Comparison of ENCODE assay signal across 1 cellular context in the genomic region with DNA sequence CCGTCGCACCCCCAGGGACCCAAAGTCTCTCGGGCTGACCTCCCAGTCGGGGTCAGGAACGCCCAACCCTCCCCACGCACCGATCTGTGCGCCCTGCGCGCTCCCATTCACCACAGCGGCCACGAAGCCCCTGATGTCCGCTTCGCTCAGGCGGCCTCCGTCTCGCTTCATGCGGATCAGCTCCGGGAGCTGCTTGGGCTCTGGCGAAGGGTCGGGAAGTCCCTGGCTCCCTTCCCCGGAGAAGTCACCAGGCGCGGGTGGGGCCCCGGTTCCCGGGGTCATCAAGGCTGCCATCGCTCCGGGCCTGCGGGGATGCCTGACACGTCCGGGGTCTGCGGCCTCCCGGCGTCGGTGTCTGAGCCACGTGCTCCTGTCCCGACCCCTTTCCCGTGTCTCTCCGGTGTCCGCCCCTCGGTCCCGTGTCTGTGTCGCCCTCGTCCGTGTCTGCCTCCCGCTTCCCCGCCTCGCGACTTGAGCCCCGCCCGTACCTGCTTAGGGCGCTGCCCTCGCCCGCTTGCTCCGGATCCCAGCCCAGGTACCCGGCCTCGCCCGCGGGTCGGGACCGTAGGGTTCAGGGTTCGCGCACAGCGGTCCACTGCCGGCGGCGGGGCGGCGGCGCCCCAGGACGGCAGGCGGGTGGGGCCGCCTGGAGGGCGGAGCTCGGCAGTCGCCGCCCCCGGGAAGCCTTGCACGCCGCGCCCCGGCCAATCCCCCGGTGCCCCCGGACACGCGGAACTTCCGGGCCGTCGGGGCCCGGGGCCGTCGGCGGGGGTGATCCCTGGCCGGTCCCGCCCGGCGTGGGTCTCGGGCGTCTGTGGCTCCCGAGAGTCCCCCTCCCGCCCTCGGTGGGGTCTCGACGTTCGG.
A peak's percentile ranks its signal among the peaks of the same experiment; 100 is the strongest.
TF ChIP-seq lines count a peak whose summit lies in the region.

A gene with protein sequence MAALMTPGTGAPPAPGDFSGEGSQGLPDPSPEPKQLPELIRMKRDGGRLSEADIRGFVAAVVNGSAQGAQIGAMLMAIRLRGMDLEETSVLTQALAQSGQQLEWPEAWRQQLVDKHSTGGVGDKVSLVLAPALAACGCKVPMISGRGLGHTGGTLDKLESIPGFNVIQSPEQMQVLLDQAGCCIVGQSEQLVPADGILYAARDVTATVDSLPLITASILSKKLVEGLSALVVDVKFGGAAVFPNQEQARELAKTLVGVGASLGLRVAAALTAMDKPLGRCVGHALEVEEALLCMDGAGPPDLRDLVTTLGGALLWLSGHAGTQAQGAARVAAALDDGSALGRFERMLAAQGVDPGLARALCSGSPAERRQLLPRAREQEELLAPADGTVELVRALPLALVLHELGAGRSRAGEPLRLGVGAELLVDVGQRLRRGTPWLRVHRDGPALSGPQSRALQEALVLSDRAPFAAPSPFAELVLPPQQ (minus strand): TSS at position 597 of the 864 bp plus-strand sequence. CDS start 303 bp downstream, at position 294.

TF ChIP-seq in HepG2, 621 proteins besides CTCF, POLR2A, EP300 and RAD21 (continued from another document and continues in another):
- TF ChIP-seq, protein P1, sequence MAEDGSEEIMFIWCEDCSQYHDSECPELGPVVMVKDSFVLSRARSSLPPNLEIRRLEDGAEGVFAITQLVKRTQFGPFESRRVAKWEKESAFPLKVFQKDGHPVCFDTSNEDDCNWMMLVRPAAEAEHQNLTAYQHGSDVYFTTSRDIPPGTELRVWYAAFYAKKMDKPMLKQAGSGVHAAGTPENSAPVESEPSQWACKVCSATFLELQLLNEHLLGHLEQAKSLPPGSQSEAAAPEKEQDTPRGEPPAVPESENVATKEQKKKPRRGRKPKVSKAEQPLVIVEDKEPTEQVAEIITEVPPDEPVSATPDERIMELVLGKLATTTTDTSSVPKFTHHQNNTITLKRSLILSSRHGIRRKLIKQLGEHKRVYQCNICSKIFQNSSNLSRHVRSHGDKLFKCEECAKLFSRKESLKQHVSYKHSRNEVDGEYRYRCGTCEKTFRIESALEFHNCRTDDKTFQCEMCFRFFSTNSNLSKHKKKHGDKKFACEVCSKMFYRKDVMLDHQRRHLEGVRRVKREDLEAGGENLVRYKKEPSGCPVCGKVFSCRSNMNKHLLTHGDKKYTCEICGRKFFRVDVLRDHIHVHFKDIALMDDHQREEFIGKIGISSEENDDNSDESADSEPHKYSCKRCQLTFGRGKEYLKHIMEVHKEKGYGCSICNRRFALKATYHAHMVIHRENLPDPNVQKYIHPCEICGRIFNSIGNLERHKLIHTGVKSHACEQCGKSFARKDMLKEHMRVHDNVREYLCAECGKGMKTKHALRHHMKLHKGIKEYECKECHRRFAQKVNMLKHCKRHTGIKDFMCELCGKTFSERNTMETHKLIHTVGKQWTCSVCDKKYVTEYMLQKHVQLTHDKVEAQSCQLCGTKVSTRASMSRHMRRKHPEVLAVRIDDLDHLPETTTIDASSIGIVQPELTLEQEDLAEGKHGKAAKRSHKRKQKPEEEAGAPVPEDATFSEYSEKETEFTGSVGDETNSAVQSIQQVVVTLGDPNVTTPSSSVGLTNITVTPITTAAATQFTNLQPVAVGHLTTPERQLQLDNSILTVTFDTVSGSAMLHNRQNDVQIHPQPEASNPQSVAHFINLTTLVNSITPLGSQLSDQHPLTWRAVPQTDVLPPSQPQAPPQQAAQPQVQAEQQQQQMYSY (CRISPR knock-in tag; IDR thresholded peaks at IDR 0.05) = no peak
- TF ChIP-seq ZNF225 (CRISPR knock-in tag; IDR thresholded peaks at IDR 0.05) (no peak), GABPA (IDR thresholded peaks at IDR 0.05; ENCODE audit: low read depth, low read length) (no peak), GABPA (CRISPR knock-in tag; IDR thresholded peaks at IDR 0.05; ENCODE audit: low read depth) (no peak), HOXA5 (CRISPR knock-in tag; IDR thresholded peaks at IDR 0.05) (no peak), ZEB1 (IDR thresholded peaks at IDR 0.05; ENCODE audit: insufficient replicate concordance, low read depth) (peak; percentile 8), BORCS8-MEF2B (CRISPR knock-in tag; IDR thresholded peaks at IDR 0.05) (peak; percentile 57; the same call in 1 of the 2 replicates), FOXO1 (CRISPR knock-in tag; IDR thresholded peaks at IDR 0.05) (no peak), ETV6 (CRISPR knock-in tag; conservative IDR thresholded peaks at IDR 0.05) (no peak), CAMTA2 (CRISPR knock-in tag; IDR thresholded peaks at IDR 0.05; ENCODE audit: borderline replicate concordance) (no peak), CCDC6 (CRISPR knock-in tag; IDR thresholded peaks at IDR 0.05) (0 out of 2 replicates have a peak, but pooled peaks have one; percentile 3), ZNF235 (CRISPR knock-in tag; IDR thresholded peaks at IDR 0.05; ENCODE audit: borderline replicate concordance) (peak; percentile 28; the same call in 1 of the 2 replicates), ZNF33A (CRISPR knock-in tag; IDR thresholded peaks at IDR 0.05; ENCODE audit: borderline replicate concordance) (peak; percentile 60; the same call in 1 of the 2 replicates), ZNF850 (CRISPR knock-in tag; conservative IDR thresholded peaks at IDR 0.05) (0 out of 2 replicates have a peak, but pooled peaks have one; percentile 42), ZBTB38 (CRISPR knock-in tag; IDR thresholded peaks at IDR 0.05) (peak; percentile 71), AGO1 (IDR thresholded peaks at IDR 0.05; ENCODE audit: low read depth, low read length, poor library complexity, severe bottlenecking) (peak; percentile 95), AKAP8 (CRISPR knock-in tag; IDR thresholded peaks at IDR 0.05) (peak; percentile 99), TRIM24 (CRISPR knock-in tag; IDR thresholded peaks at IDR 0.05) (0 out of 2 replicates have a peak, but pooled peaks have one; percentile 27), ZFP36 (IDR thresholded peaks at IDR 0.05; ENCODE audit: borderline replicate concordance, low read depth, low read length, partially characterized antibody) (no peak), HOXD1 (CRISPR knock-in tag; IDR thresholded peaks at IDR 0.05) (no peak), HNRNPL (IDR thresholded peaks at IDR 0.05; ENCODE audit: low read depth, low read length) (0 out of 2 replicates have a peak, but pooled peaks have one; percentile 9), HIVEP1 (CRISPR knock-in tag; IDR thresholded peaks at IDR 0.05) (no peak), PITX1 (CRISPR knock-in tag; IDR thresholded peaks at IDR 0.05) (peak; percentile 53), JARID2 (CRISPR knock-in tag; IDR thresholded peaks at IDR 0.05; ENCODE audit: insufficient replicate concordance) (no peak), ZNF296 (CRISPR knock-in tag; conservative IDR thresholded peaks at IDR 0.05) (no peak; the same call in 1 of the 2 replicates), REXO4 (CRISPR knock-in tag; IDR thresholded peaks at IDR 0.05; ENCODE audit: borderline replicate concordance) (0 out of 2 replicates have a peak, but pooled peaks have one; percentile 12), ELF1 (CRISPR knock-in tag; IDR thresholded peaks at IDR 0.05) (no peak), HOXA3 (CRISPR knock-in tag; IDR thresholded peaks at IDR 0.05) (peak; percentile 7; the same call in 1 of the 2 replicates), TEAD3 (CRISPR knock-in tag; optimal IDR thresholded peaks at IDR 0.05; ENCODE audit: borderline replicate concordance) (no peak), FOXJ3 (CRISPR knock-in tag; IDR thresholded peaks at IDR 0.05; ENCODE audit: borderline replicate concordance) (no peak), TMF1 (CRISPR knock-in tag; IDR thresholded peaks at IDR 0.05; ENCODE audit: low read depth) (peak; percentile 5; the same call in 1 of the 2 replicates)
- TF ChIP-seq, protein P2, sequence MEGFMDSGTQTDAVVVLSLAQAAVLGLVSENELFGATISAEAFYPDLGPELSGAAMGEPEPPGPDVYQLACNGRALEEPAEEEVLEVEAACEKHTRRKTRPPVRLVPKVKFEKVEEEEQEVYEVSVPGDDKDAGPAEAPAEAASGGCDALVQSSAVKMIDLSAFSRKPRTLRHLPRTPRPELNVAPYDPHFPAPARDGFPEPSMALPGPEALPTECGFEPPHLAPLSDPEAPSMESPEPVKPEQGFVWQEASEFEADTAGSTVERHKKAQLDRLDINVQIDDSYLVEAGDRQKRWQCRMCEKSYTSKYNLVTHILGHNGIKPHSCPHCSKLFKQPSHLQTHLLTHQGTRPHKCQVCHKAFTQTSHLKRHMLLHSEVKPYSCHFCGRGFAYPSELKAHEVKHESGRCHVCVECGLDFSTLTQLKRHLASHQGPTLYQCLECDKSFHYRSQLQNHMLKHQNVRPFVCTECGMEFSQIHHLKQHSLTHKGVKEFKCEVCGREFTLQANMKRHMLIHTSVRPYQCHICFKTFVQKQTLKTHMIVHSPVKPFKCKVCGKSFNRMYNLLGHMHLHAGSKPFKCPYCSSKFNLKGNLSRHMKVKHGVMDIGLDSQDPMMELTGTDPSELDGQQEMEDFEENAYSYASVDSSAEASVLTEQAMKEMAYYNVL (CRISPR knock-in tag; IDR thresholded peaks at IDR 0.05; ENCODE audit: borderline replicate concordance) = peak; percentile 2
- TF ChIP-seq, protein P3, sequence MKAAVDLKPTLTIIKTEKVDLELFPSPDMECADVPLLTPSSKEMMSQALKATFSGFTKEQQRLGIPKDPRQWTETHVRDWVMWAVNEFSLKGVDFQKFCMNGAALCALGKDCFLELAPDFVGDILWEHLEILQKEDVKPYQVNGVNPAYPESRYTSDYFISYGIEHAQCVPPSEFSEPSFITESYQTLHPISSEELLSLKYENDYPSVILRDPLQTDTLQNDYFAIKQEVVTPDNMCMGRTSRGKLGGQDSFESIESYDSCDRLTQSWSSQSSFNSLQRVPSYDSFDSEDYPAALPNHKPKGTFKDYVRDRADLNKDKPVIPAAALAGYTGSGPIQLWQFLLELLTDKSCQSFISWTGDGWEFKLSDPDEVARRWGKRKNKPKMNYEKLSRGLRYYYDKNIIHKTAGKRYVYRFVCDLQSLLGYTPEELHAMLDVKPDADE (CRISPR knock-in tag; IDR thresholded peaks at IDR 0.05) = no peak; the same call in 1 of the 2 replicates
- TF ChIP-seq, protein P4, sequence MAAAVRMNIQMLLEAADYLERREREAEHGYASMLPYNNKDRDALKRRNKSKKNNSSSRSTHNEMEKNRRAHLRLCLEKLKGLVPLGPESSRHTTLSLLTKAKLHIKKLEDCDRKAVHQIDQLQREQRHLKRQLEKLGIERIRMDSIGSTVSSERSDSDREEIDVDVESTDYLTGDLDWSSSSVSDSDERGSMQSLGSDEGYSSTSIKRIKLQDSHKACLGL (CRISPR knock-in tag; IDR thresholded peaks at IDR 0.05) = no peak; the same call in 1 of the 2 replicates
- TF ChIP-seq, protein P5, sequence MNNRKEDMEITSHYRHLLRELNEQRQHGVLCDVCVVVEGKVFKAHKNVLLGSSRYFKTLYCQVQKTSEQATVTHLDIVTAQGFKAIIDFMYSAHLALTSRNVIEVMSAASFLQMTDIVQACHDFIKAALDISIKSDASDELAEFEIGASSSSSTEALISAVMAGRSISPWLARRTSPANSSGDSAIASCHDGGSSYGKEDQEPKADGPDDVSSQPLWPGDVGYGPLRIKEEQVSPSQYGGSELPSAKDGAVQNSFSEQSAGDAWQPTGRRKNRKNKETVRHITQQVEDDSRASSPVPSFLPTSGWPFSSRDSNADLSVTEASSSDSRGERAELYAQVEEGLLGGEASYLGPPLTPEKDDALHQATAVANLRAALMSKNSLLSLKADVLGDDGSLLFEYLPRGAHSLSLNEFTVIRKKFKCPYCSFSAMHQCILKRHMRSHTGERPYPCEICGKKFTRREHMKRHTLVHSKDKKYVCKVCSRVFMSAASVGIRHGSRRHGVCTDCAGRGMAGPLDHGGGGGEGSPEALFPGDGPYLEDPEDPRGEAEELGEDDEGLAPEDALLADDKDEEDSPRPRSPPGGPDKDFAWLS (CRISPR knock-in tag; IDR thresholded peaks at IDR 0.05; ENCODE audit: borderline replicate concordance) = peak; percentile 20; the same call in 1 of the 2 replicates
- TF ChIP-seq, protein P6, sequence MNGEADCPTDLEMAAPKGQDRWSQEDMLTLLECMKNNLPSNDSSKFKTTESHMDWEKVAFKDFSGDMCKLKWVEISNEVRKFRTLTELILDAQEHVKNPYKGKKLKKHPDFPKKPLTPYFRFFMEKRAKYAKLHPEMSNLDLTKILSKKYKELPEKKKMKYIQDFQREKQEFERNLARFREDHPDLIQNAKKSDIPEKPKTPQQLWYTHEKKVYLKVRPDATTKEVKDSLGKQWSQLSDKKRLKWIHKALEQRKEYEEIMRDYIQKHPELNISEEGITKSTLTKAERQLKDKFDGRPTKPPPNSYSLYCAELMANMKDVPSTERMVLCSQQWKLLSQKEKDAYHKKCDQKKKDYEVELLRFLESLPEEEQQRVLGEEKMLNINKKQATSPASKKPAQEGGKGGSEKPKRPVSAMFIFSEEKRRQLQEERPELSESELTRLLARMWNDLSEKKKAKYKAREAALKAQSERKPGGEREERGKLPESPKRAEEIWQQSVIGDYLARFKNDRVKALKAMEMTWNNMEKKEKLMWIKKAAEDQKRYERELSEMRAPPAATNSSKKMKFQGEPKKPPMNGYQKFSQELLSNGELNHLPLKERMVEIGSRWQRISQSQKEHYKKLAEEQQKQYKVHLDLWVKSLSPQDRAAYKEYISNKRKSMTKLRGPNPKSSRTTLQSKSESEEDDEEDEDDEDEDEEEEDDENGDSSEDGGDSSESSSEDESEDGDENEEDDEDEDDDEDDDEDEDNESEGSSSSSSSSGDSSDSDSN (CRISPR knock-in tag; IDR thresholded peaks at IDR 0.05) = no peak
- TF ChIP-seq, protein P7, sequence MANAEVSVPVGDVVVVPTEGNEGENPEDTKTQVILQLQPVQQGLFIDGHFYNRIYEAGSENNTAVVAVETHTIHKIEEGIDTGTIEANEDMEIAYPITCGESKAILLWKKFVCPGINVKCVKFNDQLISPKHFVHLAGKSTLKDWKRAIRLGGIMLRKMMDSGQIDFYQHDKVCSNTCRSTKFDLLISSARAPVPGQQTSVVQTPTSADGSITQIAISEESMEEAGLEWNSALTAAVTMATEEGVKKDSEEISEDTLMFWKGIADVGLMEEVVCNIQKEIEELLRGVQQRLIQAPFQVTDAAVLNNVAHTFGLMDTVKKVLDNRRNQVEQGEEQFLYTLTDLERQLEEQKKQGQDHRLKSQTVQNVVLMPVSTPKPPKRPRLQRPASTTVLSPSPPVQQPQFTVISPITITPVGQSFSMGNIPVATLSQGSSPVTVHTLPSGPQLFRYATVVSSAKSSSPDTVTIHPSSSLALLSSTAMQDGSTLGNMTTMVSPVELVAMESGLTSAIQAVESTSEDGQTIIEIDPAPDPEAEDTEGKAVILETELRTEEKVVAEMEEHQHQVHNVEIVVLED (CRISPR knock-in tag; IDR thresholded peaks at IDR 0.05; ENCODE audit: borderline replicate concordance) = no peak
- TF ChIP-seq, protein P8, sequence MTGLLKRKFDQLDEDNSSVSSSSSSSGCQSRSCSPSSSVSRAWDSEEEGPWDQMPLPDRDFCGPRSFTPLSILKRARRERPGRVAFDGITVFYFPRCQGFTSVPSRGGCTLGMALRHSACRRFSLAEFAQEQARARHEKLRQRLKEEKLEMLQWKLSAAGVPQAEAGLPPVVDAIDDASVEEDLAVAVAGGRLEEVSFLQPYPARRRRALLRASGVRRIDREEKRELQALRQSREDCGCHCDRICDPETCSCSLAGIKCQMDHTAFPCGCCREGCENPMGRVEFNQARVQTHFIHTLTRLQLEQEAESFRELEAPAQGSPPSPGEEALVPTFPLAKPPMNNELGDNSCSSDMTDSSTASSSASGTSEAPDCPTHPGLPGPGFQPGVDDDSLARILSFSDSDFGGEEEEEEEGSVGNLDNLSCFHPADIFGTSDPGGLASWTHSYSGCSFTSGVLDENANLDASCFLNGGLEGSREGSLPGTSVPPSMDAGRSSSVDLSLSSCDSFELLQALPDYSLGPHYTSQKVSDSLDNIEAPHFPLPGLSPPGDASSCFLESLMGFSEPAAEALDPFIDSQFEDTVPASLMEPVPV (CRISPR knock-in tag; IDR thresholded peaks at IDR 0.05) = peak; percentile 76; the same call in 1 of the 2 replicates
- TF ChIP-seq, protein P9, sequence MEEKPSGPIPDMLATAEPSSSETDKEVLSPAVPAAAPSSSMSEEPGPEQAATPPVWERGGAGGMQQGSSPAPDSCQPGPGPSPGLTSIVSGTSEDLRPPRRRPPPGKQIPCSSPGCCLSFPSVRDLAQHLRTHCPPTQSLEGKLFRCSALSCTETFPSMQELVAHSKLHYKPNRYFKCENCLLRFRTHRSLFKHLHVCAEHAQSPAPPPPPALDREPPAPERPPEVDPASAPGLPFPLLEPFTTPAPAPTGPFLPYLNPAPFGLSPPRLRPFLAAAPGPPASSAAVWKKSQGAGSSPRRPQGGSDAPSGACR (CRISPR knock-in tag; IDR thresholded peaks at IDR 0.05) = no peak
